ENCODE assay signal across 10 cellular contexts in the genomic region with DNA sequence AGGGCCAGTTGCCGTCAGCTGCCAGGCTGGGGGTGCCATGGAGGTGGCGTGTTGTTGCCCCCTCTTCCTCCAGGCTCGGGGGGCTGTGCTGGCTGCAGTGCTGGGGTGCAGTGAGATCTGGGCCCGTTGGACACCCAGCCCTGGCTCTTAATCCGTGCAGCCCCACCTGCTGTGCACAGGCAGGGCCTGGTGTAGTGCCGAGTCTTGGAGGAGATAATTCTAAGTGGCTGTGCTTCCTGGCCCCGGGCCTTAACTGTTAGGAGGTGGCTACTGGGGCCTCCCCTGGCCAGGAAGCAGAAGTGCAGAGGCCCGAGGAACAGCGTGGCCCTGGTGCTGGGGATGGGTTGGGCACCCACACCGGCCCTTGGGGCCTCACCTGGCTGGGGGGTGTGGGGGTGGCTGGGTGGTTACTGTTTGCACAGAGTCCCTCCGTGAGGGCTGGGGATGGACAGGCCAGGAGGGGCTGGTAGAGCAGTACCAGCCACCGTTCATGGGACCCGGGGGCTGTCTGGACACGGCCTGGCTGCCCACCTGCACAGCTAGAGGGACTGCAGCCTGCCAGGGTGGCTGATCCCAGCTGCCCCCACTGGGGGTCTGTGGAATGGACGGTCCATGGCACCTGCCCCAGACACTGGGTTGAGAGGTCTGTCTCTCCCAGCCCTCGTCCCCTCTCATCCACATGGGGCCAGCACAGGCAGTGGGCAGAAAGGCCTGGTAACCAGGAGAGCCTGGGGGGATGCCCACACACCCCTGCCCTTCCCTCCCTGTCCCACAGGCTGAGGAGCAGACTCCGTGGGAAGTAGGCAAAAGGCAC. TPM values are rescaled to one million over a fixed set of nuclear protein-coding genes. Genes with fewer than 3 reads are reported as not detected.
A peak's percentile ranks its signal among the peaks of the same experiment; 100 is the strongest.
DNase-seq lines count a peak whose midpoint lies in the region; ATAC-seq and TF ChIP-seq lines count a peak whose summit lies in the region.
"Had no signal": no experiment of that assay in that cellular context is flagged by ENCODE, and none has a peak within 500 bp of the region (broad histone marks: within the 10 kb centered on the region; RNA-seq: fewer than 3 reads in every experiment).

No MANE protein-coding gene starts in this region.

- H3K9ac ChIP-seq in smooth muscle cell (ENCODE audit: low read depth): no peak overlapping the region

- DNase-seq in AG04450 (ENCODE audit: low read depth, low spot score) (no peak), GM23338 (ENCODE audit: low spot score) (peak; percentile 62), T-helper 17 cell (peak in 1 of 3 donors; percentile 11), fibroblast of villous mesenchyme (ENCODE audit: low read depth) (peak; percentile 54), HPDE6-E6E7 (ENCODE audit: extremely low spot score) (no peak), smooth muscle cell (lab: John Stamatoyannopoulos, UW; ENCODE audit: unreplicated experiment) (no peak)
- DNase-seq: NCI-H1105; stimulated activated CD4-positive, alpha-beta T cell treated with anti-CD3 and anti-CD28 coated beads, Interleukin-15, amount 100 ng/mL, for 24 hours had no signal

- ATAC-seq in GM23338 (peak; percentile 2; the same call in 2 of the 3 replicates), T-helper 17 cell (no peak), GM18519 (IDR thresholded peaks at IDR 0.05; ENCODE audit: low FRiP score, unreplicated experiment) (no peak), GM21447 (IDR thresholded peaks at IDR 0.05; ENCODE audit: unreplicated experiment) (no peak)

- TF ChIP-seq CTCF in AG04450 (IDR thresholded peaks at IDR 0.05; ENCODE audit: low read depth, low read length): peak; percentile 16
- 0 out of 4 replicates have a peak, but pooled peaks of 1 of the 2 experiments have one; percentile 7 for TF ChIP-seq CTCF in GM23338 (conservative IDR thresholded peaks at IDR 0.05; ENCODE audit: low read depth in 2 of 2)
- no peak for TF ChIP-seq CTCF in fibroblast of villous mesenchyme (IDR thresholded peaks at IDR 0.05; ENCODE audit: insufficient read depth, low read depth, low read length)
- no peak for TF ChIP-seq CTCF in smooth muscle cell (IDR thresholded peaks at IDR 0.05; ENCODE audit: borderline replicate concordance, insufficient read depth, poor library complexity, severe bottlenecking)

- H3K4me1 ChIP-seq in GM23338 (ENCODE audit: insufficient read depth): peaks cover 6% of the 10 kb centered on the region; the same call in 1 of the 2 replicates
- peaks cover 14% of the 10 kb centered on the region for H3K4me1 ChIP-seq in smooth muscle cell (ENCODE audit: low read depth)

- H3K27ac ChIP-seq in AG04450 (ENCODE audit: low read depth, low read length) (peak overlapping the region; percentile 31), GM23338 (ENCODE audit: low read depth) (0 out of 2 replicates have a peak overlapping the region, but pooled peaks have one; percentile 76), smooth muscle cell (ENCODE audit: low read depth) (no peak overlapping the region)

- H3K9me3 ChIP-seq in AG04450 (ENCODE audit: control insufficient read depth, insufficient read depth, low read length) (peaks cover 19% of the 10 kb centered on the region; the same call in 1 of the 2 replicates), T-helper 17 cell (ENCODE audit: control insufficient read depth, low read length, poor library complexity, severe bottlenecking) (no peaks in the 10 kb centered on the region), smooth muscle cell (replicated peaks; ENCODE audit: low read depth) (no peaks in the 10 kb centered on the region)

- 77% methylated on average over 15 of the region's 17 CpGs for WGBS in smooth muscle cell (ENCODE audit: low lambda C conversion rate)

- H3K36me3 ChIP-seq in GM23338 (ENCODE audit: insufficient read depth) (0 out of 2 replicates have a peak, but pooled peaks cover 3% of the 10 kb centered on the region), smooth muscle cell (ENCODE audit: low read depth) (no peaks in the 10 kb centered on the region)

- peaks cover 19% of the 10 kb centered on the region for H3K27me3 Mint-ChIP-seq in GM23338 (ENCODE audit: insufficient read depth, low read depth, poor library complexity)
- H3K27me3 Mint-ChIP-seq in T-helper 17 cell: no peaks in the 10 kb centered on the region

- H3K79me2 ChIP-seq in GM23338 (replicated peaks; ENCODE audit: insufficient read depth) (no peaks in the 10 kb centered on the region), smooth muscle cell (ENCODE audit: low read depth) (no peaks in the 10 kb centered on the region)

- H3K27ac Mint-ChIP-seq in GM23338: no peak overlapping the region
- no peak overlapping the region for H3K27ac Mint-ChIP-seq in T-helper 17 cell

- H3K4me3 ChIP-seq in AG04450 (ENCODE audit: low read depth, low read length) (no peak overlapping the region), GM23338 (no peak overlapping the region), fibroblast of villous mesenchyme (ENCODE audit: low read depth, low read length) (no peak overlapping the region), smooth muscle cell (no peak overlapping the region)

- no peaks in the 10 kb centered on the region for H3K27me3 ChIP-seq in AG04450 (ENCODE audit: control insufficient read depth, insufficient read depth, low read length)
- no peaks in the 10 kb centered on the region for H3K27me3 ChIP-seq in GM23338 (ENCODE audit: insufficient read depth)
- H3K27me3 ChIP-seq in smooth muscle cell (ENCODE audit: low read depth): no peaks in the 10 kb centered on the region

- H3K4me3 Mint-ChIP-seq in GM23338 (peak overlapping the region; percentile 34; the same call in 1 of the 3 replicates), T-helper 17 cell (peak overlapping the region; percentile 53)

- no peak overlapping the region for H2AFZ ChIP-seq in GM23338
- no peak overlapping the region for H2AFZ ChIP-seq in smooth muscle cell (ENCODE audit: low read depth)

- H4K20me1 ChIP-seq in GM23338 (replicated peaks; ENCODE audit: insufficient read depth) (no peaks in the 10 kb centered on the region; the same call in 1 of the 2 replicates), smooth muscle cell (ENCODE audit: low read depth) (peaks cover 32% of the 10 kb centered on the region)

- no peaks in the 10 kb centered on the region for H3K9me3 Mint-ChIP-seq in GM23338

- H3K4me2 ChIP-seq in GM23338: no peak overlapping the region
- H3K4me2 ChIP-seq in smooth muscle cell: no peak overlapping the region

- H3K36me3 Mint-ChIP-seq in GM23338 (ENCODE audit: low read depth) (peaks cover 12% of the 10 kb centered on the region), T-helper 17 cell (ENCODE audit: low read depth) (no peaks in the 10 kb centered on the region)

- peaks cover 16% of the 10 kb centered on the region for H3F3A ChIP-seq in GM23338 (replicated peaks; ENCODE audit: low read depth)
- peaks cover 19% of the 10 kb centered on the region for H3F3A ChIP-seq in smooth muscle cell (ENCODE audit: low read depth)

- peaks cover 15% of the 10 kb centered on the region; the same call in 1 of the 3 replicates for H3K4me1 Mint-ChIP-seq in GM23338
- H3K4me1 Mint-ChIP-seq in T-helper 17 cell: peaks cover 6% of the 10 kb centered on the region

- POLR2A ChIA-PET in AG04450 (lab: Yijun Ruan, JAX): interaction anchor here (0.7 kb wide), 1 partner anchor 34 kb away, joined by 3 read pairs; no protein-coding TSS in a partner anchor

- no peaks in the 10 kb centered on the region for H3K9me2 ChIP-seq in GM23338 (ENCODE audit: insufficient read depth)

- CTCF ChIA-PET in AG04450 (lab: Charles Lee): no interaction called here

TF ChIP-seq in GM23338, 12 proteins besides CTCF, POLR2A, EP300 and RAD21:
- no peak for TF ChIP-seq EZH2phosphoT487 (IDR thresholded peaks at IDR 0.05; ENCODE audit: unreplicated experiment)
- TF ChIP-seq POLR2AphosphoS5 (IDR thresholded peaks at IDR 0.05; ENCODE audit: low read depth): peak; percentile 15; the same call in 1 of the 2 replicates
- no peak for TF ChIP-seq NANOG (IDR thresholded peaks at IDR 0.05; ENCODE audit: borderline replicate concordance)

RNA-seq across cellular contexts. Expression of gene GPX4, which starts 3.3 kb away (rescaled TPM):
- polyA plus RNA-seq in AG04450 (2011; rRNA removed) (627 and 865 TPM in 2 replicates), GM23338 (2016; fragmentation: Nextera tagmentation; extraction: Ambion mirVana) (543 and 573 TPM in 2 replicates), smooth muscle cell (441 and 450 TPM in 2 replicates)
- polyA minus RNA-seq in AG04450 (2011; rRNA and poly(A)+ RNA removed): 393 and 553 TPM in 2 replicates
- 284 and 351 TPM in 2 replicates for total RNA-seq in GM23338 (2014; rRNA removed; shearing (Covaris generic))
- total RNA-seq in T-helper 17 cell (100 to 1,000 TPM; 184 to 187 TPM), fibroblast of villous mesenchyme (254 and 337 TPM in 2 replicates), smooth muscle cell (319 and 325 TPM in 2 replicates)

RNA-seq across cellular contexts. Expression of gene POLR2E, which starts 11.9 kb away (rescaled TPM):
- polyA plus RNA-seq in AG04450 (2011; rRNA removed): 140 and 172 TPM in 2 replicates
- 200 and 274 TPM in 2 replicates for polyA minus RNA-seq in AG04450 (2011; rRNA and poly(A)+ RNA removed)
- total RNA-seq in GM23338 (2014; rRNA removed; shearing (Covaris generic)): 257 and 303 TPM in 2 replicates
- polyA plus RNA-seq in GM23338 (2016; fragmentation: Nextera tagmentation; extraction: Ambion mirVana): 254 and 286 TPM in 2 replicates
- total RNA-seq in T-helper 17 cell: 10 to 100 TPM; 63.8 to 81.4 TPM
- total RNA-seq in fibroblast of villous mesenchyme: 69.5 and 71.2 TPM in 2 replicates
- 99.1 and 114 TPM in 2 replicates for total RNA-seq in smooth muscle cell
- polyA plus RNA-seq in smooth muscle cell: 235 and 260 TPM in 2 replicates

RNA-seq across cellular contexts. Expression of gene ARHGAP45, which starts 40.1 kb away (rescaled TPM):
- polyA plus RNA-seq in AG04450 (2011; rRNA removed) (0.36 and 0.60 TPM in 2 replicates), GM23338 (2016; fragmentation: Nextera tagmentation; extraction: Ambion mirVana) (24.7 and 28.3 TPM in 2 replicates), smooth muscle cell (8.0 and 13.9 TPM in 2 replicates)
- polyA minus RNA-seq in AG04450 (2011; rRNA and poly(A)+ RNA removed): 0.52 and 1.1 TPM in 2 replicates
- 56.0 and 71.8 TPM in 2 replicates for total RNA-seq in GM23338 (2014; rRNA removed; shearing (Covaris generic))
- total RNA-seq in T-helper 17 cell (100 to 1,000 TPM; 603 to 646 TPM), fibroblast of villous mesenchyme (0.43 and 0.97 TPM in 2 replicates), smooth muscle cell (4.4 and 8.7 TPM in 2 replicates)

Comparison
In these comparisons a context has a peak if more than half of its experiments do, and no peak if none do; other contexts are left out.
1. DNase-seq: peak in GM23338 (single experiment) and fibroblast of villous mesenchyme (single experiment); none in AG04450 (single experiment), HPDE6-E6E7 (single experiment) and smooth muscle cell (single experiment).